9 cellular contexts compared by ENCODE assay signal in the genomic region with DNA sequence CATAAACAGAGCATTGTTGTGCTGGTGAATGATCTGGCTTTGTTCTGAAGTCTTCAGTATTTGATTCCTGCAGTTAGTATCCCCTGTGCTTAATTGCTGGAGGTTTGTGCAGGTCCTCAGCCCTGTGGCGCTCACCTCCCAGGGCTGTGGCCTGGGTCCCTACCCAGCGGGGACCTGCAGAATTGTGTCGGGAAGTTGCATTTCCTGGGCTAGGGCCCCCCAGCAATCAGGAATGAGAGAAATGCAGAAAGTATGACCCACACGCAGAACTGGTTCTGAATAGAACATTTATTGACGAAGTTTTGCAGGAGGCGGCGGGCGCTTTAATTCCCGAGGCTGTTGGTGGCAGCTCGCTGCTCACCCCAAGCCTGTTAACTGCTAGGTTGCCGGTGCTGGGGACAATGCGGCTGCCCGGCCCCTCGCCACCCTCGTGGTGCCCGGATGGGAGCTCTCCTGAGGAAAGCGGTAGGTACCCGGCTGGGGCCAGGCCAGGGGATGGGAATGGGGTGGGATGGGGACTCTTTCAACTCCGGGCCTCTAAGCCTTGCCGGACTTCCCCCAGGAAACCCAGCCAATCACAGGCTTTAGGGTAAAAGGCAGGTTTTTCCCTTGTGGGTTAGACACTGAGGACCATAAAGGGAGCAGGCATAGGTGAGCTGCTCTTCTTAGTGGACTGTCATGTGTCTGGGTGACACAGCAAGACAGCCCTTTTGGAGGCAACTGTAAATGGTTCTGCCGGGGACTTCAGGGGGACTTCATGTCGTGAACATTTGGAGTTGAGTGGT. TPM values are rescaled to one million over a fixed set of nuclear protein-coding genes. Genes with fewer than 3 reads are reported as not detected.
A peak's percentile ranks its signal among the peaks of the same experiment; 100 is the strongest.
DNase-seq lines count a peak whose midpoint lies in the region; ATAC-seq and TF ChIP-seq lines count a peak whose summit lies in the region.
"Had no signal": no experiment of that assay in that cellular context is flagged by ENCODE, and none has a peak within 500 bp of the region (broad histone marks: within the 10 kb centered on the region; RNA-seq: fewer than 3 reads in every experiment).

No MANE protein-coding gene starts in this region.

- H2AFZ ChIP-seq in PC-3 (ENCODE audit: low read length) = no peak overlapping the region

- H3K27ac ChIP-seq in mesendoderm (ENCODE audit: low read depth, low read length) = peak overlapping the region; percentile 86
- H3K27ac ChIP-seq in testis = peak overlapping the region; percentile 40 to 83
- H3K27ac ChIP-seq in PC-3 (ENCODE audit: low read length) = no peak overlapping the region

- no peak overlapping the region for H2BK15ac ChIP-seq in mesendoderm (replicated peaks; ENCODE audit: low read depth)

- H3K4ac ChIP-seq in mesendoderm (ENCODE audit: low read depth, low read length) = peak overlapping the region; percentile 93

- peaks cover 22% of the 10 kb centered on the region for H3K79me1 ChIP-seq in mesendoderm (ENCODE audit: low read length)

- H3K4me3 ChIP-seq in NT2/D1 (ENCODE audit: insufficient read length, low read depth) (no peak overlapping the region), mesendoderm (ENCODE audit: low read length) (no peak overlapping the region), testis (no peak overlapping the region), PC-3 (ENCODE audit: low read length) (no peak overlapping the region)

- H3K27me3 ChIP-seq in NT2/D1 (ENCODE audit: insufficient read depth, insufficient read length) (peaks cover 13% of the 10 kb centered on the region), mesendoderm (ENCODE audit: insufficient read depth, low read length, poor library complexity) (no peaks in the 10 kb centered on the region), testis (no peaks in the 10 kb centered on the region), PC-3 (ENCODE audit: low read length) (no peaks in the 10 kb centered on the region)

- H4K5ac ChIP-seq in mesendoderm (ENCODE audit: low read length) = no peak overlapping the region

- H2BK5ac ChIP-seq in mesendoderm (ENCODE audit: low read length) = peak overlapping the region; percentile 54

- H4K8ac ChIP-seq in mesendoderm (ENCODE audit: low read depth, low read length) = no peak overlapping the region

- H3K4me1 ChIP-seq in NT2/D1 (ENCODE audit: insufficient read depth, insufficient read length) = peaks cover 15% of the 10 kb centered on the region
- peaks cover 46% of the 10 kb centered on the region for H3K4me1 ChIP-seq in mesendoderm (ENCODE audit: control insufficient read depth, low read depth, low read length)
- peaks cover 49% of the 10 kb centered on the region for H3K4me1 ChIP-seq in testis
- peaks cover 44% of the 10 kb centered on the region for H3K4me1 ChIP-seq in PC-3 (ENCODE audit: insufficient read depth, low read length)

- no CpG with 5 or more reads among the region's 22 CpGs for WGBS in mesendoderm (ENCODE audit: extremely low coverage, insufficient coverage, low lambda C conversion rate)
- 40 to 54% methylated on average over 6 to 22 of the region's 22 CpGs for WGBS in testis, 2 donors

- DNase-seq in NT2/D1 (ENCODE audit: low read depth, low spot score) (peak; percentile 50), epidermal melanocyte (ENCODE audit: insufficient read length, low spot score) (peak; percentile 54), mesendoderm (peak; percentile 80), testis (no peak), PC-3 (no peak), GM03348 (ENCODE audit: low spot score) (no peak), AML-193 (lab: John Stamatoyannopoulos, UW) (no peak)
- DNase-seq: activated naive CD4-positive, alpha-beta T cell treated with anti-CD3 and anti-CD28 coated beads, Interleukin-2, amount 50 U/mL, for 16 hours had no signal

- no peak overlapping the region for H2AK5ac ChIP-seq in mesendoderm (ENCODE audit: low read length)

- no peaks in the 10 kb centered on the region for H4K20me1 ChIP-seq in PC-3 (ENCODE audit: low read length)

- H3K79me2 ChIP-seq in mesendoderm (ENCODE audit: control insufficient read depth, insufficient read depth, low read length) = peaks cover 46% of the 10 kb centered on the region
- peaks cover 94% of the 10 kb centered on the region for H3K79me2 ChIP-seq in PC-3 (ENCODE audit: low read length)

- H3K9ac ChIP-seq in NT2/D1 (ENCODE audit: insufficient read length, low read depth) = peak overlapping the region; percentile 39
- peak overlapping the region; percentile 51 for H3K9ac ChIP-seq in mesendoderm (ENCODE audit: low read length)
- no peak overlapping the region for H3K9ac ChIP-seq in PC-3 (ENCODE audit: low read length)

- H3K36me3 ChIP-seq in NT2/D1 (ENCODE audit: insufficient read depth, insufficient read length, low read length) (peaks cover 19% of the 10 kb centered on the region), mesendoderm (ENCODE audit: control insufficient read depth, insufficient read depth, low read length) (no peaks in the 10 kb centered on the region), testis (ENCODE audit: low read depth, missing control alignments) (no peaks in the 10 kb centered on the region), PC-3 (ENCODE audit: low read depth, low read length) (peaks cover 4% of the 10 kb centered on the region; the same call in 1 of the 2 replicates)

- peaks cover 24% of the 10 kb centered on the region for H3K9me3 ChIP-seq in NT2/D1 (ENCODE audit: insufficient read depth, low read length)
- no peaks in the 10 kb centered on the region for H3K9me3 ChIP-seq in testis
- no peaks in the 10 kb centered on the region for H3K9me3 ChIP-seq in PC-3 (ENCODE audit: low read length)

- peaks cover 8% of the 10 kb centered on the region for H3F3A ChIP-seq in PC-3 (ENCODE audit: low read length, unreplicated experiment)

- intact Hi-C loops in testis (cut with DNase I; ENCODE audit: low total_unique reads) = no loop called here
- intact Hi-C loops in PC-3 (cut with micrococcal nuclease) = no loop called here

- H2BK120ac ChIP-seq in mesendoderm (ENCODE audit: low read depth, low read length) = peak overlapping the region; percentile 78

- no TSS peak for BruUV-seq in PC-3 (replicated peaks; lab: Mats Ljungman, UMichigan)

- TF ChIP-seq POLR2A in testis (IDR thresholded peaks at IDR 0.05) = no peak

- H3K23ac ChIP-seq in mesendoderm (ENCODE audit: low read length) = no peak overlapping the region

- ATAC-seq in PC-3 (no peak), HG03097 (IDR thresholded peaks at IDR 0.05; ENCODE audit: low FRiP score, unreplicated experiment) (no peak)

- POLR2A ChIA-PET in PC-3 (lab: Charles Lee; ENCODE audit: unreplicated experiment) = no interaction called here

- CTCF ChIA-PET in PC-3 (lab: Charles Lee) = no interaction called here

- TF ChIP-seq CTCF in testis (IDR thresholded peaks at IDR 0.05) (no peak), PC-3 (conservative IDR thresholded peaks at IDR 0.05; ENCODE audit: low read depth, low read length) (no peak)

- H3K18ac ChIP-seq in mesendoderm (ENCODE audit: low read length) = peak overlapping the region; percentile 88

- H3K9me2 ChIP-seq in PC-3 (replicated peaks; ENCODE audit: low read length) = no peaks in the 10 kb centered on the region

- H3K56ac ChIP-seq in mesendoderm (ENCODE audit: low read length) = peak overlapping the region; percentile 88

- H3K4me2 ChIP-seq in mesendoderm (ENCODE audit: low read length) (peak overlapping the region; percentile 44), PC-3 (ENCODE audit: low read length) (no peak overlapping the region)

RNA-seq across cellular contexts. Expression of a gene that starts 11.6 kb away (rescaled TPM):
- polyA plus RNA-seq in mesendoderm (2013, experiment 1 of 2) = 20.7 TPM
- polyA plus RNA-seq in mesendoderm (2013, experiment 2 of 2) = 21.8 TPM
- 10 to 100 TPM; 20.1 to 20.6 TPM for total RNA-seq in testis
- 21.6 TPM for polyA plus RNA-seq in testis (ENCODE audit: insufficient read depth, low read depth, low replicate concordance)
- total RNA-seq in PC-3 (2014; rRNA removed) = 49.6 and 64.0 TPM in 2 replicates

Comparison
In these comparisons a context has a peak if more than half of its experiments do, and no peak if none do; other contexts are left out.
1. DNase-seq: peak in NT2/D1 (single experiment), epidermal melanocyte (single experiment) and mesendoderm (single experiment); none in testis (single experiment), PC-3 (single experiment), GM03348 (single experiment) and AML-193 (0 of 2).